ENCODE assay signal across 31 cellular contexts in the genomic region with DNA sequence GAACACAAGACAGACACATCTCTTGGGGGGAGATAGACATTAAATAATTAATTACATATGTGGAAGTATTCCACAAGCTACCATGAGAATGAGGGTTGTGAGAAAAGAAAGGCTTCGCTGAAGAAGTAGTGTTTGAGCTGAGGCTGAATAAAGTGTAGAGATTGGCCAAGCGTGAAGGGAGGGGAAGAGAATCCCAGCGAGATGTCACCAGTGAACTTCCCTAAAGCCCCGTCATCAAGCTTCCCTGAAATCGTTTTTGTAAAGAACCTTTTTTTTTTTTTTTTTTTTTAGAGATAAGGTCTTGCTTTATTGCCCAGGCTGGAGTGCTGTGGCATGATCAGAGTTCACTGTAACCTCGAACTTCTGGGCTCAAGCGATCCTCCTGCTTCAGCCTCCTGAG.
"Had no signal": no experiment of that assay in that cellular context is flagged by ENCODE, and none has a peak within 500 bp of the region (broad histone marks: within the 10 kb centered on the region; RNA-seq: fewer than 3 reads in every experiment).

No MANE protein-coding gene starts in this region.

- H3K9me3 ChIP-seq: ascending aorta, colonic mucosa, mucosa of descending colon, ovary had no signal

- H3K4me3 Mint-ChIP-seq: activated naive CD4-positive, alpha-beta T cell treated with anti-CD3 and anti-CD28 coated beads for 36 hours; activated naive CD8-positive, alpha-beta T cell treated with anti-CD3 and anti-CD28 coated beads for 36 hours; brain; stimulated activated effector memory CD8-positive, alpha-beta T cell treated with anti-CD3 and anti-CD28 coated beads, Interleukin-12 subunit alpha, Interleukin-12 subunit beta, amount 100 ng/mL, for 72 hours; stimulated activated naive CD8-positive, alpha-beta T cell treated with anti-CD3 and anti-CD28 coated beads, Interleukin-15, amount 100 ng/mL, for 72 hours; T-helper 1 cell treated with Interleukin-12 subunit alpha and Interleukin-12 subunit beta and Interleukin-4 antibody, amounts not matched to agents 30 μg/mL and 1 μg/mL, for 36 hours had no signal

- H3K27ac Mint-ChIP-seq: activated naive CD4-positive, alpha-beta T cell treated with anti-CD3 and anti-CD28 coated beads for 36 hours; activated naive CD8-positive, alpha-beta T cell treated with anti-CD3 and anti-CD28 coated beads for 36 hours; brain; progenitor cell of endocrine pancreas; stimulated activated effector memory CD8-positive, alpha-beta T cell treated with anti-CD3 and anti-CD28 coated beads, Interleukin-12 subunit alpha, Interleukin-12 subunit beta, amount 100 ng/mL, for 72 hours; stimulated activated naive CD8-positive, alpha-beta T cell treated with anti-CD3 and anti-CD28 coated beads, Interleukin-15, amount 100 ng/mL, for 72 hours; T-helper 1 cell treated with Interleukin-12 subunit alpha and Interleukin-12 subunit beta and Interleukin-4 antibody, amounts not matched to agents 30 μg/mL and 1 μg/mL, for 36 hours had no signal

- H3K27ac ChIP-seq: ascending aorta, cardiac muscle cell, colonic mucosa, dorsolateral prefrontal cortex, ovary, skin epidermis, WERI-Rb-1 had no signal

- H3K36me3 Mint-ChIP-seq: activated naive CD8-positive, alpha-beta T cell treated with anti-CD3 and anti-CD28 coated beads for 36 hours; brain had no signal

- DNase-seq: activated CD4-positive, alpha-beta T cell treated with anti-CD3 and anti-CD28 coated beads for 48 hours; activated CD4-positive, alpha-beta T cell treated with anti-CD3 and anti-CD28 coated beads, Interleukin-2, amount 50 U/mL, for 48 hours; activated CD8-positive, alpha-beta memory T cell treated with anti-CD3 and anti-CD28 coated beads for 24 hours; activated effector memory CD4-positive, alpha-beta T cell treated with anti-CD3 and anti-CD28 coated beads, Interleukin-2, amount 50 U/mL, for 16 hours; activated naive CD4-positive, alpha-beta T cell treated with anti-CD3 and anti-CD28 coated beads for 36 hours; activated naive CD8-positive, alpha-beta T cell treated with anti-CD3 and anti-CD28 coated beads for 36 hours; cerebellar nuclear complex; colonic mucosa; dorsolateral prefrontal cortex; effector memory CD4-positive, alpha-beta T cell; kidney glomerular epithelial cell; mesendoderm; mucosa of descending colon; ovary; stimulated activated CD4-positive, alpha-beta T cell treated with anti-CD3 and anti-CD28 coated beads, Interleukin-12 subunit alpha, Interleukin-12 subunit beta, amount 100 ng/mL, for 4 hours; stimulated activated CD4-positive, alpha-beta T cell treated with anti-CD3 and anti-CD28 coated beads, Interleukin-4, amount 100 ng/mL, for 24 hours; stimulated activated naive CD8-positive, alpha-beta T cell treated with anti-CD3 and anti-CD28 coated beads, Interleukin-15, amount 100 ng/mL, for 72 hours; substantia nigra; T1000; WERI-Rb-1 had no signal

- H3K36me3 ChIP-seq: ascending aorta, cardiac muscle cell, colonic mucosa, ovary, WERI-Rb-1 had no signal

- H3K4me1 ChIP-seq: ascending aorta, colonic mucosa had no signal

- H3K27me3 Mint-ChIP-seq: brain, progenitor cell of endocrine pancreas had no signal

- H3K9me3 Mint-ChIP-seq: activated naive CD4-positive, alpha-beta T cell treated with anti-CD3 and anti-CD28 coated beads for 36 hours; activated naive CD8-positive, alpha-beta T cell treated with anti-CD3 and anti-CD28 coated beads for 36 hours; stimulated activated effector memory CD8-positive, alpha-beta T cell treated with anti-CD3 and anti-CD28 coated beads, Interleukin-12 subunit alpha, Interleukin-12 subunit beta, amount 100 ng/mL, for 72 hours; stimulated activated naive CD8-positive, alpha-beta T cell treated with anti-CD3 and anti-CD28 coated beads, Interleukin-15, amount 100 ng/mL, for 72 hours had no signal

- H3K27me3 ChIP-seq: ascending aorta, cardiac muscle cell, colonic mucosa, dorsolateral prefrontal cortex, ovary had no signal

- ATAC-seq: activated CD4-positive, CD25-positive, alpha-beta regulatory T cell treated with anti-CD3 and anti-CD28 coated beads, Interleukin-2, amount 50 U/mL, for 24 hours; left lobe of liver; mucosa of descending colon; sciatic nerve; stimulated activated effector memory CD8-positive, alpha-beta T cell treated with anti-CD3 and anti-CD28 coated beads, Interleukin-12 subunit alpha, Interleukin-12 subunit beta, amount 100 ng/mL, for 72 hours; stimulated activated naive CD8-positive, alpha-beta T cell treated with anti-CD3 and anti-CD28 coated beads, Interleukin-15, amount 100 ng/mL, for 72 hours had no signal

- H3K4me3 ChIP-seq: ascending aorta, cardiac muscle cell, colonic mucosa, dorsolateral prefrontal cortex, lung, mucosa of descending colon, ovary, skin epidermis had no signal
